In the genomic region with DNA sequence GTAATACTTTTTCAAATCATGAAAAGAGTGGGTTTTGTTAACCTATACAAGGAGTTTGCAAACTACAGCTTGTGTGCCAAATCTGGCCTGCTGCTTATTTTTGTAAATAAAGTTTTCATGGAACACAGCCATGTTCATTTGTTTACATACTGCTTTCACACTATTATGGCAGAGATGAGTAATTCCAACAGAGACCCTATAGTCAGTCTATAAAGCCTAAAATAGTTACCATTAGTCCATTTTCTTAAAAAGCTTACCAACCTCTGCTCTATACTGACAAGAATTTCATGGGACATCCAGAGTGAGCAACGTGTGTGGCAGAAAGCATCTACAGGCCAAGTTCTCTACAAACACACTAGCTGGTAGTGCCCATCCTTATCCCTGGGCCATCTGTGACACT, we compare ENCODE assay signal across 30 cellular contexts.
"Had no signal": no experiment of that assay in that cellular context is flagged by ENCODE, and none has a peak within 500 bp of the region (broad histone marks: within the 10 kb centered on the region; RNA-seq: fewer than 3 reads in every experiment).

No MANE protein-coding gene starts in this region.

- ATAC-seq: activated CD4-positive, alpha-beta T cell treated with anti-CD3 and anti-CD28 coated beads for 36 hours; activated CD8-positive, alpha-beta memory T cell treated with anti-CD3 and anti-CD28 coated beads, Interleukin-2, amount 10 ng/mL, durations not matched to agents 7 days and 5 days; activated CD8-positive, alpha-beta T cell treated with anti-CD3 and anti-CD28 coated beads, Interleukin-2, amount 10 ng/mL, durations not matched to agents 7 days and 5 days; activated naive CD8-positive, alpha-beta T cell treated with anti-CD3 and anti-CD28 coated beads, Interleukin-2, amount 50 U/mL, for 24 hours; body of pancreas; effector memory CD8-positive, alpha-beta T cell had no signal

- H3K4me1 ChIP-seq: adrenal gland, body of pancreas, esophagus squamous epithelium had no signal

- FAIRE-seq: colon, frontal cortex had no signal

- DNase-seq: activated CD4-positive, alpha-beta memory T cell treated with anti-CD3 and anti-CD28 coated beads for 36 hours; activated CD4-positive, alpha-beta T cell treated with anti-CD3 and anti-CD28 coated beads for 36 hours; activated CD4-positive, alpha-beta T cell treated with anti-CD3 and anti-CD28 coated beads, Interleukin-2, amount 10 ng/mL, durations not matched to agents 24 days and 14 days; activated CD4-positive, CD25-positive, alpha-beta regulatory T cell; activated CD4-positive, CD25-positive, alpha-beta regulatory T cell treated with anti-CD3 and anti-CD28 coated beads, Interleukin-2, amount 50 U/mL, for 72 hours; activated CD8-positive, alpha-beta memory T cell treated with anti-CD3 and anti-CD28 coated beads, Interleukin-2, amount 10 ng/mL, durations not matched to agents 7 days and 5 days; activated CD8-positive, alpha-beta memory T cell treated with anti-CD3 and anti-CD28 coated beads, Interleukin-2, amount 50 U/mL, for 4 hours; activated CD8-positive, alpha-beta T cell treated with anti-CD3 and anti-CD28 coated beads, Interleukin-2, amount 10 ng/mL, durations not matched to agents 7 days and 5 days; activated effector memory CD4-positive, alpha-beta T cell treated with anti-CD3 and anti-CD28 coated beads, Interleukin-2, amount 50 U/mL, for 16 hours; activated naive CD4-positive, alpha-beta T cell treated with anti-CD3 and anti-CD28 coated beads for 36 hours; activated naive CD8-positive, alpha-beta T cell treated with anti-CD3 and anti-CD28 coated beads for 36 hours; activated naive CD8-positive, alpha-beta T cell treated with anti-CD3 and anti-CD28 coated beads, Interleukin-2, amount 50 U/mL, for 24 hours; activated T-cell treated with anti-CD3 and anti-CD28 coated beads, Interleukin-2, amount 50 U/mL, for 1 hour; activated T-cell treated with anti-CD3 and anti-CD28 coated beads, Interleukin-2, amount 50 U/mL, for 48 hours; adrenal gland; amygdala; aorta; body of pancreas; caudate nucleus; cortex of kidney; dermis blood vessel endothelial cell; effector CD4-positive, alpha-beta T cell; effector memory CD8-positive, alpha-beta T cell; esophagus squamous epithelium; foreskin fibroblast; head of caudate nucleus; T-helper 2 cell had no signal

- H3K9me3 ChIP-seq: adrenal gland, body of pancreas, esophagus squamous epithelium had no signal

- H3K27ac ChIP-seq: adrenal gland, body of pancreas, epithelial cell of prostate, esophagus squamous epithelium had no signal

- H3K27me3 ChIP-seq: adrenal gland, body of pancreas, esophagus squamous epithelium had no signal

- H3K4me3 ChIP-seq: adrenal gland, body of pancreas, esophagus squamous epithelium had no signal

- H3K36me3 ChIP-seq: adrenal gland had no signal
